In genomic region chr3:152474585-152474984, GRCh38 we compare ENCODE assay signal across 8 cellular contexts.
DNase-seq lines count a peak whose midpoint lies in the region; ATAC-seq and TF ChIP-seq lines count a peak whose summit lies in the region.

No MANE protein-coding gene starts in this region.

- H3K9ac ChIP-seq in smooth muscle cell (ENCODE audit: low read depth), result no peak overlapping the region

- no peak overlapping the region for H3K4me3 Mint-ChIP-seq in activated T-cell treated with anti-CD3 and anti-CD28 coated beads, Interleukin-2, amount 50 U/mL, for 4 hours

- ATAC-seq in GM19463 (IDR thresholded peaks at IDR 0.05; ENCODE audit: unreplicated experiment), result peak; percentile 54
- peak; percentile 72 for ATAC-seq in gastroesophageal sphincter
- no peak for ATAC-seq in activated T-cell treated with anti-CD3 and anti-CD28 coated beads, Interleukin-2, amount 50 U/mL, for 4 hours

- no peak overlapping the region for H2AFZ ChIP-seq in smooth muscle cell (ENCODE audit: low read depth)

- no peaks in the 10 kb centered on the region for H3K9me3 Mint-ChIP-seq in activated T-cell treated with anti-CD3 and anti-CD28 coated beads, Interleukin-2, amount 50 U/mL, for 4 hours

- H3F3A ChIP-seq in smooth muscle cell (ENCODE audit: low read depth), result peaks cover 4% of the 10 kb centered on the region

- H3K4me3 ChIP-seq in gastroesophageal sphincter, result no peak overlapping the region
- no peak overlapping the region for H3K4me3 ChIP-seq in smooth muscle cell

- TF ChIP-seq CTCF in gastroesophageal sphincter (IDR thresholded peaks at IDR 0.05) (peak in 3 of 4 experiments; percentile 54 to 61 (median 57)), smooth muscle cell (IDR thresholded peaks at IDR 0.05; ENCODE audit: borderline replicate concordance, insufficient read depth, poor library complexity, severe bottlenecking) (peak; percentile 50)

- H3K4me2 ChIP-seq in smooth muscle cell, result no peak overlapping the region

- no peak for TF ChIP-seq POLR2A in gastroesophageal sphincter (IDR thresholded peaks at IDR 0.05)

- H3K27ac ChIP-seq in gastroesophageal sphincter, result no peak overlapping the region
- H3K27ac ChIP-seq in smooth muscle cell (ENCODE audit: low read depth), result no peak overlapping the region

- H3K27me3 ChIP-seq in gastroesophageal sphincter, result no peaks in the 10 kb centered on the region
- no peaks in the 10 kb centered on the region for H3K27me3 ChIP-seq in smooth muscle cell (ENCODE audit: low read depth)

- no peak for TF ChIP-seq EP300 in gastroesophageal sphincter (IDR thresholded peaks at IDR 0.05)

- H3K4me1 Mint-ChIP-seq in activated T-cell treated with anti-CD3 and anti-CD28 coated beads, Interleukin-2, amount 50 U/mL, for 4 hours (ENCODE audit: low read depth), result peaks cover 11% of the 10 kb centered on the region

- H3K36me3 ChIP-seq in gastroesophageal sphincter (no peaks in the 10 kb centered on the region), smooth muscle cell (ENCODE audit: low read depth) (no peaks in the 10 kb centered on the region)

- no peaks in the 10 kb centered on the region for H4K20me1 ChIP-seq in smooth muscle cell (ENCODE audit: low read depth)

- peaks cover 3% of the 10 kb centered on the region for H3K27me3 Mint-ChIP-seq in activated T-cell treated with anti-CD3 and anti-CD28 coated beads, Interleukin-2, amount 50 U/mL, for 4 hours (ENCODE audit: low read depth)

- H3K4me1 ChIP-seq in gastroesophageal sphincter, result peaks cover 0 to 14% (median 0%) of the 10 kb centered on the region in 3 donors
- peaks cover 6% of the 10 kb centered on the region for H3K4me1 ChIP-seq in smooth muscle cell (ENCODE audit: low read depth)

- DNase-seq in EH (ENCODE audit: low read depth) (peak; percentile 78), HPDE6-E6E7 (ENCODE audit: extremely low spot score) (peak; percentile 20), SKM-1 (lab: John Stamatoyannopoulos, UW; ENCODE audit: unreplicated experiment) (peak; percentile 52), smooth muscle cell (lab: John Stamatoyannopoulos, UW; ENCODE audit: unreplicated experiment) (no peak), activated gamma-delta T cell (lab: John Stamatoyannopoulos, UW) (no peak)
- no peak for DNase-seq in activated T-cell treated with anti-CD3 and anti-CD28 coated beads, Interleukin-2, amount 50 U/mL, for 4 hours

- H3K36me3 Mint-ChIP-seq in activated T-cell treated with anti-CD3 and anti-CD28 coated beads, Interleukin-2, amount 50 U/mL, for 4 hours (ENCODE audit: insufficient read depth), result no peaks in the 10 kb centered on the region

- H3K9me3 ChIP-seq in gastroesophageal sphincter (peaks cover 0 to 11% (median 0%) of the 10 kb centered on the region in 3 donors), smooth muscle cell (replicated peaks; ENCODE audit: low read depth) (no peaks in the 10 kb centered on the region)

- WGBS in gastroesophageal sphincter (ENCODE audit: low coverage in 1 of 2), 2 donors, result 83 to 95% methylated on average over 2 of the region's 2 CpGs
- WGBS in smooth muscle cell (ENCODE audit: low lambda C conversion rate), result 85% methylated on average over 2 of the region's 2 CpGs

- H3K79me2 ChIP-seq in smooth muscle cell (ENCODE audit: low read depth), result no peaks in the 10 kb centered on the region

Comparison
In these comparisons a context has a peak if more than half of its experiments do, and no peak if none do; other contexts are left out.
1. DNase-seq: peak in EH (single experiment), HPDE6-E6E7 (single experiment) and SKM-1 (single experiment); none in smooth muscle cell (single experiment), activated T-cell treated with anti-CD3 and anti-CD28 coated beads, Interleukin-2, amount 50 U/mL, for 4 hours (single experiment) and activated gamma-delta T cell (single experiment).
2. ATAC-seq: peak in GM19463 (single experiment) and gastroesophageal sphincter (single experiment); none in activated T-cell treated with anti-CD3 and anti-CD28 coated beads, Interleukin-2, amount 50 U/mL, for 4 hours (0 of 2).